ENCODE assay signal across 13 cellular contexts in genomic region chr5:140570058-140570457, GRCh38. TPM values are rescaled to one million over a fixed set of nuclear protein-coding genes. Genes with fewer than 3 reads are reported as not detected.
DNase-seq lines count a peak whose midpoint lies in the region; ATAC-seq, FAIRE-seq and TF ChIP-seq lines count a peak whose summit lies in the region.
"Had no signal": no experiment of that assay in that cellular context is flagged by ENCODE, and none has a peak within 500 bp of the region (broad histone marks: within the 10 kb centered on the region; RNA-seq: fewer than 3 reads in every experiment).

No MANE protein-coding gene starts in this region.

- no peaks in the 10 kb centered on the region for H3K9me3 ChIP-seq in CD8-positive, alpha-beta T cell (ENCODE audit: low read length)
- no peaks in the 10 kb centered on the region for H3K9me3 ChIP-seq in Peyer's patch
- no peaks in the 10 kb centered on the region for H3K9me3 ChIP-seq in small intestine (ENCODE audit: control insufficient read depth, low read depth)
- no peaks in the 10 kb centered on the region for H3K9me3 ChIP-seq in smooth muscle cell (replicated peaks; ENCODE audit: low read depth)

- no peak for FAIRE-seq in small intestine (lab: Jason Lieb, UNC)

- H3K9ac ChIP-seq in smooth muscle cell (ENCODE audit: low read depth) = no peak overlapping the region

- H2AFZ ChIP-seq in smooth muscle cell (ENCODE audit: low read depth) = no peak overlapping the region
- H2AFZ ChIP-seq: hepatocyte had no signal

- POLR2A ChIA-PET in CD8-positive, alpha-beta T cell (lab: Charles Lee) = interaction anchor here (0.5 to 2.2 kb wide), 3 partner anchors 23 to 1004 kb away, joined by 3 to 7 read pairs (median 3); partner anchors contain the start of gene EIF4EBP3

- H3K36me3 Mint-ChIP-seq in CD8-positive, alpha-beta T cell = peaks cover 47% of the 10 kb centered on the region
- peaks cover 15% of the 10 kb centered on the region for H3K36me3 Mint-ChIP-seq in effector memory CD8-positive, alpha-beta T cell (ENCODE audit: insufficient read depth)

- ATAC-seq in CD8-positive, alpha-beta T cell = no peak
- ATAC-seq in effector memory CD8-positive, alpha-beta T cell (replicated peaks) = no peak
- no peak for ATAC-seq in GM19452 (IDR thresholded peaks at IDR 0.05; ENCODE audit: unreplicated experiment)
- ATAC-seq in HG02759 (IDR thresholded peaks at IDR 0.05; ENCODE audit: unreplicated experiment) = no peak

- intact Hi-C loops in CD8-positive, alpha-beta T cell (cut with DNase I, micrococcal nuclease) = no loop called here

- H3K4me1 ChIP-seq in CD8-positive, alpha-beta T cell (ENCODE audit: insufficient read depth, low read length) = peaks cover 28% of the 10 kb centered on the region
- H3K4me1 ChIP-seq in Peyer's patch (peaks cover 0 to 41% (median 8%) of the 10 kb centered on the region in 4 donors), small intestine (ENCODE audit: control insufficient read depth in 2 of 2, insufficient read depth in 1 of 2, low read depth in 1 of 2, low read length in 1 of 2) (peaks cover 0 to 12% of the 10 kb centered on the region in 2 donors), smooth muscle cell (ENCODE audit: low read depth) (peaks cover 9% of the 10 kb centered on the region)

- H3K27ac ChIP-seq in CD8-positive, alpha-beta T cell (ENCODE audit: low read depth, low read length) = peak overlapping the region; percentile 72
- H3K27ac ChIP-seq in Peyer's patch (peak overlapping the region; percentile 49 to 72 (median 66)), small intestine (ENCODE audit: low read depth in 1 of 2, low read length in 1 of 2) (peak overlapping the region; percentile 26 to 68), smooth muscle cell (ENCODE audit: low read depth) (no peak overlapping the region)
- H3K27ac ChIP-seq: hepatocyte, HL-60, VCaP had no signal

- no peaks in the 10 kb centered on the region for H3F3A ChIP-seq in smooth muscle cell (ENCODE audit: low read depth)

- CTCF ChIA-PET in CD8-positive, alpha-beta T cell (lab: Charles Lee) = interaction anchor here (0.8 to 1.9 kb wide), 3 partner anchors 23 to 85 kb away, joined by 3 to 7 read pairs (median 3); partner anchors contain the start of gene EIF4EBP3

- no peaks in the 10 kb centered on the region for H3K27me3 Mint-ChIP-seq in CD8-positive, alpha-beta T cell (ENCODE audit: low read depth)
- no peaks in the 10 kb centered on the region for H3K27me3 Mint-ChIP-seq in effector memory CD8-positive, alpha-beta T cell
- H3K27me3 Mint-ChIP-seq: memory B cell had no signal

- H4K20me1 ChIP-seq in smooth muscle cell (ENCODE audit: low read depth) = no peaks in the 10 kb centered on the region

- WGBS in small intestine, 3 donors = 85 to 90% (median 85%) methylated on average over 4 of the region's 4 CpGs
- 96% methylated on average over 4 of the region's 4 CpGs for WGBS in smooth muscle cell (ENCODE audit: low lambda C conversion rate)

- H3K4me2 ChIP-seq in smooth muscle cell = no peak overlapping the region
- H3K4me2 ChIP-seq: hepatocyte had no signal

- no peak for TF ChIP-seq CTCF in CD8-positive, alpha-beta T cell (IDR thresholded peaks at IDR 0.05)
- TF ChIP-seq CTCF in Peyer's patch (IDR thresholded peaks at IDR 0.05) (no peak), smooth muscle cell (IDR thresholded peaks at IDR 0.05; ENCODE audit: borderline replicate concordance, insufficient read depth, poor library complexity, severe bottlenecking) (no peak)

- no peaks in the 10 kb centered on the region for H3K27me3 ChIP-seq in CD8-positive, alpha-beta T cell (ENCODE audit: insufficient read depth, low read length)
- H3K27me3 ChIP-seq in Peyer's patch (no peaks in the 10 kb centered on the region), small intestine (ENCODE audit: control insufficient read depth in 2 of 2, insufficient read depth in 2 of 2, low read length in 2 of 2) (no peaks in the 10 kb centered on the region), smooth muscle cell (ENCODE audit: low read depth) (no peaks in the 10 kb centered on the region)
- H3K27me3 ChIP-seq: hepatocyte had no signal

- no peak for TF ChIP-seq POLR2A in Peyer's patch (IDR thresholded peaks at IDR 0.05)

- DNase-seq in CD8-positive, alpha-beta T cell = no peak
- peak in 2 of 3 donors; percentile 11 to 40 for DNase-seq in Peyer's patch
- no peak for DNase-seq in effector memory CD8-positive, alpha-beta T cell
- no peak for DNase-seq in small intestine
- DNase-seq in smooth muscle cell (lab: John Stamatoyannopoulos, UW; ENCODE audit: unreplicated experiment) = no peak
- DNase-seq: MV-4-11, NCI-H446 treated with DMSO at 0.1 percent for 48 hours had no signal

- peak overlapping the region; percentile 98 for H3K27ac Mint-ChIP-seq in CD8-positive, alpha-beta T cell
- peak overlapping the region; percentile 94 to 98 for H3K27ac Mint-ChIP-seq in effector memory CD8-positive, alpha-beta T cell

- peaks cover 16% of the 10 kb centered on the region for H3K79me2 ChIP-seq in smooth muscle cell (ENCODE audit: low read depth)

- no peak overlapping the region for H3K4me3 Mint-ChIP-seq in CD8-positive, alpha-beta T cell
- H3K4me3 Mint-ChIP-seq in effector memory CD8-positive, alpha-beta T cell = peak overlapping the region in 1 of 2 donors; percentile 28
- H3K4me3 Mint-ChIP-seq: memory B cell had no signal

- no peaks in the 10 kb centered on the region for H3K9me3 Mint-ChIP-seq in CD8-positive, alpha-beta T cell
- H3K9me3 Mint-ChIP-seq in effector memory CD8-positive, alpha-beta T cell = no peaks in the 10 kb centered on the region
- H3K9me3 Mint-ChIP-seq: memory B cell had no signal

- peaks cover 46% of the 10 kb centered on the region for H3K4me1 Mint-ChIP-seq in CD8-positive, alpha-beta T cell (ENCODE audit: low read depth)
- peaks cover 29 to 38% of the 10 kb centered on the region in 2 donors for H3K4me1 Mint-ChIP-seq in effector memory CD8-positive, alpha-beta T cell (ENCODE audit: low read depth in 2 of 2)

- H3K36me3 ChIP-seq in CD8-positive, alpha-beta T cell (ENCODE audit: insufficient read depth, low read length) = no peaks in the 10 kb centered on the region
- H3K36me3 ChIP-seq in Peyer's patch = peaks cover 0 to 20% (median 0%) of the 10 kb centered on the region in 3 donors
- peaks cover 0 to 2% of the 10 kb centered on the region in 2 donors for H3K36me3 ChIP-seq in small intestine (ENCODE audit: control insufficient read depth in 2 of 2, insufficient read depth in 2 of 2, low read length in 2 of 2)
- no peaks in the 10 kb centered on the region for H3K36me3 ChIP-seq in smooth muscle cell (ENCODE audit: low read depth)

- no peak overlapping the region for H3K4me3 ChIP-seq in CD8-positive, alpha-beta T cell (ENCODE audit: low read depth, low read length)
- H3K4me3 ChIP-seq in Peyer's patch = no peak overlapping the region
- H3K4me3 ChIP-seq in small intestine (ENCODE audit: low read depth in 1 of 2, low read length in 2 of 2) = no peak overlapping the region
- H3K4me3 ChIP-seq in smooth muscle cell = no peak overlapping the region
- H3K4me3 ChIP-seq: hepatocyte had no signal

RNA-seq across cellular contexts. Expression of gene SLC35A4, which starts 5.4 kb away (rescaled TPM):
- 10 to 100 TPM; 14.8 to 19.4 TPM for total RNA-seq in CD8-positive, alpha-beta T cell
- total RNA-seq in Peyer's patch (10 to 100 TPM; 41.9 to 51.3 (median 49.9) TPM), smooth muscle cell (38.1 and 42.7 TPM in 2 replicates)
- polyA plus RNA-seq in small intestine (10 to 100 TPM; 35.7 to 74.6 (median 52.3) TPM), smooth muscle cell (75.4 and 82.9 TPM in 2 replicates)

RNA-seq across cellular contexts. Expression of gene APBB3, which starts 5.7 kb away (rescaled TPM):
- 10 to 100 TPM; 51.0 to 51.7 TPM for total RNA-seq in CD8-positive, alpha-beta T cell
- total RNA-seq in Peyer's patch = 10 to 100 TPM; 21.7 to 78.5 (median 62.4) TPM
- 10 to 100 TPM in 2 of 3 donors, 1 to 10 TPM in 1; 9.5 to 21.7 (median 13.0) TPM for polyA plus RNA-seq in small intestine
- 11.5 and 19.0 TPM in 2 replicates for total RNA-seq in smooth muscle cell
- 18.8 and 28.3 TPM in 2 replicates for polyA plus RNA-seq in smooth muscle cell

RNA-seq across cellular contexts. Expression of gene SRA1, which starts 12.8 kb away (rescaled TPM):
- 10 to 100 TPM; 33.7 to 37.2 TPM for total RNA-seq in CD8-positive, alpha-beta T cell
- total RNA-seq in Peyer's patch (10 to 100 TPM; 19.8 to 38.6 (median 27.5) TPM), smooth muscle cell (44.6 and 61.4 TPM in 2 replicates)
- polyA plus RNA-seq in small intestine (10 to 100 TPM; 28.5 to 49.9 (median 36.2) TPM), smooth muscle cell (144 and 146 TPM in 2 replicates)

RNA-seq across cellular contexts. Expression of gene EIF4EBP3, which starts 22.6 kb away (rescaled TPM):
- total RNA-seq in CD8-positive, alpha-beta T cell = 10 to 100 TPM; 10.6 to 13.7 TPM
- 10 to 100 TPM in 3 of 4 donors, not detected in 1; 32.4 to 46.1 (median 32.9) TPM for total RNA-seq in Peyer's patch
- polyA plus RNA-seq in small intestine = 10 to 100 TPM; 38.7 to 100.0 (median 82.7) TPM
- total RNA-seq in smooth muscle cell = not detected in 2 replicates
- polyA plus RNA-seq in smooth muscle cell = 3.4 and 4.1 TPM in 2 replicates

Comparison
In these comparisons a context has a peak if more than half of its experiments do, and no peak if none do; other contexts are left out.
1. DNase-seq: peak in Peyer's patch (2 of 3); none in CD8-positive, alpha-beta T cell (0 of 7), effector memory CD8-positive, alpha-beta T cell (0 of 3), small intestine (single experiment) and smooth muscle cell (single experiment).